ENCODE assay signal across 11 cellular contexts in the genomic region with DNA sequence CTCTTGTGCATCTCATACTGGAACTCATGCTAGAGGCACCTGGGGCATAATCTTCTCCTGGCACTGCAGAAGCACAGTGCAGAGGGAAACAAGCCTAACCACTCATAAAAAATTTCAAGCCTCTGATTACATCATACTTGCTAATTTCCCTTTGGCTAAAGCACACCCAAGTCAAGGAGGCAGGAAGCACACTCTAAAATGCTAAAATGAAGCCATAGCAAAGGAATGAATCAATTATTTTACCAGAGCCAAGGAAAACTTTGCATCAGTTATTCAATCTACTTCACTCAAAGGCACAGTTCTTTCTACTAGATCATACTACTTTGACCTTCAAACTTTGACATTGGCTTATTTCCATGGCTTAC.
DNase-seq lines count a peak whose midpoint lies in the region; TF ChIP-seq lines count a peak whose summit lies in the region.
"Had no signal": no experiment of that assay in that cellular context is flagged by ENCODE, and none has a peak within 500 bp of the region (broad histone marks: within the 10 kb centered on the region; RNA-seq: fewer than 3 reads in every experiment).

No MANE protein-coding gene starts in this region.

- DNase-seq in EH (ENCODE audit: low read depth) (peak; percentile 88), NB4 (ENCODE audit: low read depth) (peak; percentile 20), dedifferentiated amniotic fluid mesenchymal stem cell (ENCODE audit: extremely low spot score) (peak; percentile 80), non-pigmented ciliary epithelial cell (ENCODE audit: low read depth) (peak; percentile 57), adrenal gland (no peak), NCI-H187 treated with DMSO at 0.1 percent for 48 hours (lab: John Stamatoyannopoulos, UW) (no peak), activated gamma-delta T cell (lab: John Stamatoyannopoulos, UW) (no peak)
- no peak for DNase-seq in activated T-cell treated with anti-CD3 and anti-CD28 coated beads, Interleukin-2, amount 50 U/mL, for 24 hours
- DNase-seq: activated CD4-positive, alpha-beta T cell treated with anti-CD3 and anti-CD28 coated beads, Interleukin-2, amount 50 U/mL, for 1 hour had no signal

- peaks cover 1% of the 10 kb centered on the region for H3K36me3 Mint-ChIP-seq in activated T-cell treated with anti-CD3 and anti-CD28 coated beads, Interleukin-2, amount 50 U/mL, for 24 hours (ENCODE audit: low read depth)

- no peaks in the 10 kb centered on the region for H3K36me3 ChIP-seq in adrenal gland (replicated peaks in 1 of 2)

- no peak overlapping the region for H3K4me3 ChIP-seq in NB4 (ENCODE audit: low read depth, low read length)
- no peak overlapping the region for H3K4me3 ChIP-seq in adrenal gland

- no peaks in the 10 kb centered on the region for H3K4me1 ChIP-seq in adrenal gland (replicated peaks in 1 of 2)

- peaks cover 20% of the 10 kb centered on the region for H3K9me3 Mint-ChIP-seq in activated T-cell treated with anti-CD3 and anti-CD28 coated beads, Interleukin-2, amount 50 U/mL, for 24 hours

- no peak overlapping the region for H3K27ac ChIP-seq in adrenal gland

- H3K27me3 Mint-ChIP-seq in activated T-cell treated with anti-CD3 and anti-CD28 coated beads, Interleukin-2, amount 50 U/mL, for 24 hours: no peaks in the 10 kb centered on the region
- H3K27me3 Mint-ChIP-seq: central memory CD8-positive, alpha-beta T cell; memory B cell had no signal

- TF ChIP-seq CTCF in NB4 (IDR thresholded peaks at IDR 0.05; ENCODE audit: low read depth, low read length) (no peak), adrenal gland (IDR thresholded peaks at IDR 0.05) (no peak)

- H3K9me3 ChIP-seq in adrenal gland (replicated peaks in 1 of 3): no peaks in the 10 kb centered on the region

- TF ChIP-seq POLR2A in NB4 (IDR thresholded peaks at IDR 0.05; ENCODE audit: extremely low read depth, insufficient read length) (no peak), adrenal gland (IDR thresholded peaks at IDR 0.05) (no peak)

- H3K27ac Mint-ChIP-seq in activated T-cell treated with anti-CD3 and anti-CD28 coated beads, Interleukin-2, amount 50 U/mL, for 24 hours: no peak overlapping the region
- H3K27ac Mint-ChIP-seq: memory B cell had no signal

- intact Hi-C loops in adrenal gland (cut with DNase I): no loop called here

- no peaks in the 10 kb centered on the region for H3K4me1 Mint-ChIP-seq in activated T-cell treated with anti-CD3 and anti-CD28 coated beads, Interleukin-2, amount 50 U/mL, for 24 hours (ENCODE audit: low read depth)
- H3K4me1 Mint-ChIP-seq: central memory CD8-positive, alpha-beta T cell; memory B cell had no signal

- no peaks in the 10 kb centered on the region for H3K27me3 ChIP-seq in adrenal gland

- H3K4me3 Mint-ChIP-seq in activated T-cell treated with anti-CD3 and anti-CD28 coated beads, Interleukin-2, amount 50 U/mL, for 24 hours: no peak overlapping the region
- H3K4me3 Mint-ChIP-seq: central memory CD8-positive, alpha-beta T cell; memory B cell had no signal

Comparison
In these comparisons a context has a peak if more than half of its experiments do, and no peak if none do; other contexts are left out.
1. DNase-seq: peak in EH (single experiment), NB4 (single experiment), dedifferentiated amniotic fluid mesenchymal stem cell (single experiment) and non-pigmented ciliary epithelial cell (single experiment); none in adrenal gland (0 of 7), activated T-cell treated with anti-CD3 and anti-CD28 coated beads, Interleukin-2, amount 50 U/mL, for 24 hours (single experiment), NCI-H187 treated with DMSO at 0.1 percent for 48 hours (single experiment) and activated gamma-delta T cell (single experiment).